32 cellular contexts compared by ENCODE assay signal in the genomic region with DNA sequence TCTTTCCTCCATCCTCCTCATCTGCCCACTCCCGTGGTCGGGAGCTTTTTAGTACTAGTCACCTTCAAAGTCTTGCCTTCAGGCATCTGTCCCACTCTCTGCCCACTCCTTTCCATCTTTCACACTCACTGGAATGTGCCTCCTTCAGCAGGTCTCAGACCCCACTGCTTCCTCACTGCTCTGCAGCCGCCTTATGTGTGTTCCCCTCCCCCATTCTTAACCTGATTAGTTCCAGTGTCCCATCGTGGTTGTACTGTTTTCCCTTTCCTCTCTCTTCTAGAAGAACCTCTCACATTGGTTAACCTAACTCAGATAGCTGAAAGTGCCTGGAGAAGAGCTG. TPM values are rescaled to one million over a fixed set of nuclear protein-coding genes. Genes with fewer than 3 reads are reported as not detected.
DNase-seq lines count a peak whose midpoint lies in the region; ATAC-seq and TF ChIP-seq lines count a peak whose summit lies in the region.
"Had no signal": no experiment of that assay in that cellular context is flagged by ENCODE, and none has a peak within 500 bp of the region (broad histone marks: within the 10 kb centered on the region; RNA-seq: fewer than 3 reads in every experiment).

No MANE protein-coding gene starts in this region.

- peaks cover 8% of the 10 kb centered on the region for H3K4me1 Mint-ChIP-seq in Caco-2 (ENCODE audit: low read depth, unreplicated experiment)
- H3K4me1 Mint-ChIP-seq in nephron, result peaks cover 22% of the 10 kb centered on the region
- H3K4me1 Mint-ChIP-seq: activated T-helper 17 cell treated with anti-CD3 and anti-CD28 coated beads, Interleukin-2, amount 50 U/mL, for 72 hours had no signal

- H3K27ac Mint-ChIP-seq in Caco-2 (ENCODE audit: unreplicated experiment) (no peak overlapping the region), nephron (peak overlapping the region; percentile 18 to 64 (median 29))
- H3K27ac Mint-ChIP-seq: activated CD4-positive, alpha-beta memory T cell treated with anti-CD3 and anti-CD28 coated beads, Interleukin-2, amount 10 ng/mL, durations not matched to agents 7 days and 5 days; activated T-helper 17 cell treated with anti-CD3 and anti-CD28 coated beads, Interleukin-2, amount 50 U/mL, for 72 hours; natural killer cell treated with Interleukin-12 subunit alpha and Interleukin-12 subunit beta and Interleukin-15 and Interleukin-18, amount 100 ng/mL, for 72 hours had no signal

- ATAC-seq in heart right ventricle, result no peak
- ATAC-seq in HG03175 (IDR thresholded peaks at IDR 0.05; ENCODE audit: unreplicated experiment), result no peak
- ATAC-seq: activated T-helper 17 cell treated with anti-CD3 and anti-CD28 coated beads, Interleukin-2, amount 50 U/mL, for 72 hours; lower lobe of right lung; mucosa of descending colon; natural killer cell treated with Interleukin-12 subunit alpha and Interleukin-12 subunit beta and Interleukin-15 and Interleukin-18, amount 100 ng/mL, for 72 hours; right lobe of liver; stimulated activated naive CD8-positive, alpha-beta T cell treated with anti-CD3 and anti-CD28 coated beads, Interleukin-15, Interleukin-2, amounts not matched to agents 100 U/mL and 50 U/mL, for 24 hours had no signal

- no peak for TF ChIP-seq POLR2A in uterus (IDR thresholded peaks at IDR 0.05)

- TF ChIP-seq CTCF in Caco-2 (IDR thresholded peaks at IDR 0.05; ENCODE audit: insufficient read depth in 1 of 2, low read depth in 1 of 2, low read length in 1 of 2, severe bottlenecking in 1 of 2, unreplicated experiment in 1 of 2) (no peak), choroid plexus epithelial cell (conservative IDR thresholded peaks at IDR 0.05; ENCODE audit: low read depth, low read length) (no peak), nephron (IDR thresholded peaks at IDR 0.05; ENCODE audit: unreplicated experiment in 3 of 3) (no peak), heart right ventricle (IDR thresholded peaks at IDR 0.05) (no peak), uterus (IDR thresholded peaks at IDR 0.05) (no peak)

- H3K36me3 Mint-ChIP-seq in Caco-2 (ENCODE audit: insufficient read depth, unreplicated experiment), result no peaks in the 10 kb centered on the region
- peaks cover 31% of the 10 kb centered on the region for H3K36me3 Mint-ChIP-seq in nephron (ENCODE audit: low read depth)
- H3K36me3 Mint-ChIP-seq: natural killer cell treated with Interleukin-12 subunit alpha and Interleukin-12 subunit beta and Interleukin-15 and Interleukin-18, amount 100 ng/mL, for 72 hours had no signal

- H3K9me3 ChIP-seq in Caco-2, result no peaks in the 10 kb centered on the region
- no peaks in the 10 kb centered on the region for H3K9me3 ChIP-seq in heart right ventricle
- no peaks in the 10 kb centered on the region for H3K9me3 ChIP-seq in uterus
- H3K9me3 ChIP-seq: ascending aorta, lower lobe of right lung, MG63, mucosa of descending colon, right lobe of liver, thoracic aorta, vagina had no signal

- CTCF ChIA-PET in Caco-2 (lab: Charles Lee), result no interaction called here

- H3K36me3 ChIP-seq in Caco-2 (ENCODE audit: control insufficient read depth, insufficient read depth, low read length) (no peaks in the 10 kb centered on the region), heart right ventricle (peaks cover 0 to 4% (median 0%) of the 10 kb centered on the region in 9 donors), uterus (no peaks in the 10 kb centered on the region)
- H3K36me3 ChIP-seq: ascending aorta, lower lobe of right lung, MG63, right lobe of liver, thoracic aorta, vagina had no signal

- POLR2A ChIA-PET in Caco-2 (lab: Charles Lee), result no interaction called here

- no peaks in the 10 kb centered on the region for H3K27me3 ChIP-seq in Caco-2 (replicated peaks; ENCODE audit: control insufficient read depth, insufficient read depth, low read length)
- H3K27me3 ChIP-seq in heart right ventricle, result no peaks in the 10 kb centered on the region
- H3K27me3 ChIP-seq in uterus, result no peaks in the 10 kb centered on the region
- H3K27me3 ChIP-seq: ascending aorta, dorsolateral prefrontal cortex, MG63, right lobe of liver, vagina had no signal

- H3K4me3 ChIP-seq in Caco-2 (ENCODE audit: low read depth, low read length) (no peak overlapping the region), choroid plexus epithelial cell (ENCODE audit: low read depth, low read length) (peak overlapping the region; percentile 34), heart right ventricle (no peak overlapping the region), uterus (no peak overlapping the region)
- H3K4me3 ChIP-seq: K562, lower lobe of right lung, MG63, mucosa of descending colon, right lobe of liver, thoracic aorta, vagina had no signal

- WGBS in heart right ventricle, 2 donors, result 80 to 82% methylated on average over 4 of the region's 4 CpGs

- intact Hi-C loops in Caco-2 (cut with micrococcal nuclease; ENCODE audit: unreplicated experiment) (no loop called here), heart right ventricle (cut with DNase I) (loop anchor here in 1 of 10 donors (5.0 kb wide), 1 partner anchor 99 kb away; no protein-coding TSS in a partner anchor), uterus (cut with DNase I; ENCODE audit: low total_unique reads) (no loop called here)

- 0 out of 2 replicates have a peak, but pooled peaks cover 4% of the 10 kb centered on the region for H3K4me1 ChIP-seq in Caco-2
- peaks cover 0 to 18% (median 15%) of the 10 kb centered on the region in 9 donors for H3K4me1 ChIP-seq in heart right ventricle
- H3K4me1 ChIP-seq in uterus, result peaks cover 4 to 7% of the 10 kb centered on the region in 2 donors

- H3K9me3 Mint-ChIP-seq in Caco-2 (ENCODE audit: unreplicated experiment), result no peaks in the 10 kb centered on the region
- no peaks in the 10 kb centered on the region for H3K9me3 Mint-ChIP-seq in nephron
- H3K9me3 Mint-ChIP-seq: activated CD4-positive, alpha-beta memory T cell treated with anti-CD3 and anti-CD28 coated beads, Interleukin-2, amount 10 ng/mL, durations not matched to agents 7 days and 5 days; activated T-helper 17 cell treated with anti-CD3 and anti-CD28 coated beads, Interleukin-2, amount 50 U/mL, for 72 hours; natural killer cell treated with Interleukin-12 subunit alpha and Interleukin-12 subunit beta and Interleukin-15 and Interleukin-18, amount 100 ng/mL, for 72 hours had no signal

- no peak overlapping the region for H3K27ac ChIP-seq in heart right ventricle
- no peak overlapping the region for H3K27ac ChIP-seq in uterus
- H3K27ac ChIP-seq: ascending aorta, lower lobe of right lung, parathyroid adenoma, right lobe of liver, thoracic aorta, vagina had no signal

- BruUV-seq in Caco-2 (replicated peaks; lab: Mats Ljungman, UMichigan), result no TSS peak

- H3K4me3 Mint-ChIP-seq in Caco-2 (ENCODE audit: unreplicated experiment), result peak overlapping the region; percentile 44
- H3K4me3 Mint-ChIP-seq in nephron, result peak overlapping the region; percentile 65 to 74 (median 71)
- H3K4me3 Mint-ChIP-seq: activated CD4-positive, alpha-beta memory T cell treated with anti-CD3 and anti-CD28 coated beads, Interleukin-2, amount 10 ng/mL, durations not matched to agents 7 days and 5 days; activated T-helper 17 cell treated with anti-CD3 and anti-CD28 coated beads, Interleukin-2, amount 50 U/mL, for 72 hours; natural killer cell treated with Interleukin-12 subunit alpha and Interleukin-12 subunit beta and Interleukin-15 and Interleukin-18, amount 100 ng/mL, for 72 hours had no signal

- DNase-seq in Caco-2 (no peak), NCI-H82 treated with DMSO at 0.1 percent for 48 hours (lab: John Stamatoyannopoulos, UW; ENCODE audit: unreplicated experiment) (peak; percentile 37), choroid plexus epithelial cell (ENCODE audit: low read depth) (no peak), heart right ventricle (no peak), NCI-H187 treated with DMSO at 0.1 percent for 48 hours (lab: John Stamatoyannopoulos, UW) (no peak), uterus (no peak)
- DNase-seq: activated CD4-positive, alpha-beta memory T cell treated with anti-CD3 and anti-CD28 coated beads, Interleukin-2, amount 10 ng/mL, durations not matched to agents 7 days and 5 days; activated CD4-positive, CD25-positive, alpha-beta regulatory T cell treated with anti-CD3 and anti-CD28 coated beads, Interleukin-2, amount 50 U/mL, for 72 hours; activated CD8-positive, alpha-beta memory T cell treated with anti-CD3 and anti-CD28 coated beads, Interleukin-2, amount 50 U/mL, for 48 hours; activated naive CD4-positive, alpha-beta T cell treated with anti-CD3 and anti-CD28 coated beads, Interleukin-2, amount 50 U/mL, for 16 hours; central memory CD4-positive, alpha-beta T cell; dorsolateral prefrontal cortex; GOT3; lower lobe of right lung; mucosa of descending colon; NCI-H1105 treated with DMSO at 0.1 percent for 48 hours; NCI-H2029; NCI-H526 treated with DMSO at 0.1 percent for 48 hours; stimulated activated CD4-positive, alpha-beta T cell treated with anti-CD3 and anti-CD28 coated beads, Interleukin-15, amount 100 ng/mL, for 24 hours; stimulated activated naive CD8-positive, alpha-beta T cell treated with anti-CD3 and anti-CD28 coated beads, Interleukin-15, Interleukin-2, amounts not matched to agents 100 U/mL and 50 U/mL, for 24 hours; T-helper 1 cell had no signal

- H3K27me3 Mint-ChIP-seq in Caco-2 (ENCODE audit: insufficient read depth, unreplicated experiment) (no peaks in the 10 kb centered on the region), nephron (ENCODE audit: low read depth) (no peaks in the 10 kb centered on the region)

RNA-seq across cellular contexts. Expression of a gene that starts 3.0 kb away (rescaled TPM):
- 3.3 and 5.2 TPM in 2 replicates for total RNA-seq in Caco-2 (2022)
- 1 to 10 TPM; 1.6 to 6.8 (median 2.4) TPM for total RNA-seq in heart right ventricle
- 1 to 10 TPM; 1.7 to 2.0 TPM for polyA plus RNA-seq in heart right ventricle
- total RNA-seq in uterus, result 10 to 100 TPM; 16.8 to 47.6 (median 39.3) TPM
